In genomic region chr3:69273895-69274294, GRCh38 we compare ENCODE assay signal across 15 cellular contexts.
"Had no signal": no experiment of that assay in that cellular context is flagged by ENCODE, and none has a peak within 500 bp of the region (broad histone marks: within the 10 kb centered on the region; RNA-seq: fewer than 3 reads in every experiment).

No MANE protein-coding gene starts in this region.

- H3K9me3 ChIP-seq: colonic mucosa, neutrophil, psoas muscle, stomach, thoracic aorta had no signal

- DNase-seq: activated CD4-positive, alpha-beta memory T cell treated with anti-CD3 and anti-CD28 coated beads for 36 hours; activated CD4-positive, alpha-beta T cell treated with anti-CD3 and anti-CD28 coated beads for 1 hour; activated gamma-delta T cell; activated naive CD8-positive, alpha-beta T cell treated with anti-CD3 and anti-CD28 coated beads, Interleukin-2, amount 10 ng/mL, durations not matched to agents 7 days and 5 days; activated T-cell treated with anti-CD3 and anti-CD28 coated beads, Interleukin-2, amount 50 U/mL, for 48 hours; aorta; colonic mucosa; immature natural killer cell; left colon; naive thymus-derived CD8-positive, alpha-beta T cell; psoas muscle; stomach had no signal

- H3K4me3 ChIP-seq: colonic mucosa, psoas muscle, stomach, thoracic aorta had no signal

- H3K4me1 ChIP-seq: colonic mucosa, psoas muscle had no signal

- H3K27me3 ChIP-seq: colonic mucosa, neutrophil, stomach had no signal

- ATAC-seq: left colon; naive thymus-derived CD8-positive, alpha-beta T cell; psoas muscle; sciatic nerve had no signal

- H3K36me3 ChIP-seq: colonic mucosa, stomach, thoracic aorta had no signal
